Comparison of ENCODE assay signal across 9 cellular contexts in genomic region chr4:99447079-99447478, GRCh38. TPM values are rescaled to one million over a fixed set of nuclear protein-coding genes. Genes with fewer than 3 reads are reported as not detected.
DNase-seq lines count a peak whose midpoint lies in the region; ATAC-seq and FAIRE-seq lines count a peak whose summit lies in the region.
"Had no signal": no experiment of that assay in that cellular context is flagged by ENCODE, and none has a peak within 500 bp of the region (broad histone marks: within the 10 kb centered on the region; RNA-seq: fewer than 3 reads in every experiment).

No MANE protein-coding gene starts in this region.

- peak; percentile 53 for ATAC-seq in activated CD8-positive, alpha-beta memory T cell treated with anti-CD3 and anti-CD28 coated beads, Interleukin-2, amount 10 ng/mL, durations not matched to agents 7 days and 5 days
- peak; percentile 96 for ATAC-seq in HG02943 (IDR thresholded peaks at IDR 0.05; ENCODE audit: low read depth, unreplicated experiment)

- H3K4me3 Mint-ChIP-seq in activated CD8-positive, alpha-beta memory T cell treated with anti-CD3 and anti-CD28 coated beads, Interleukin-2, amount 10 ng/mL, durations not matched to agents 7 days and 5 days: no peak overlapping the region

- CTCF ChIA-PET in activated CD8-positive, alpha-beta memory T cell treated with anti-CD3 and anti-CD28 coated beads, Interleukin-2, amount 10 ng/mL, durations not matched to agents 7 days and 5 days (lab: Charles Lee): no interaction called here

- peaks cover 7% of the 10 kb centered on the region for H3K9me3 Mint-ChIP-seq in activated CD8-positive, alpha-beta memory T cell treated with anti-CD3 and anti-CD28 coated beads, Interleukin-2, amount 10 ng/mL, durations not matched to agents 7 days and 5 days (ENCODE audit: low read depth)

- H3K27me3 Mint-ChIP-seq in activated CD8-positive, alpha-beta memory T cell treated with anti-CD3 and anti-CD28 coated beads, Interleukin-2, amount 10 ng/mL, durations not matched to agents 7 days and 5 days: peaks cover 50% of the 10 kb centered on the region

- DNase-seq in activated CD8-positive, alpha-beta memory T cell treated with anti-CD3 and anti-CD28 coated beads, Interleukin-2, amount 10 ng/mL, durations not matched to agents 7 days and 5 days: peak; percentile 43
- no peak for DNase-seq in activated CD8-positive, alpha-beta memory T cell treated with anti-CD3 and anti-CD28 coated beads, Interleukin-2, amount 50 U/mL, for 48 hours
- DNase-seq in RPMI7951 (ENCODE audit: low read depth): peak; percentile 71
- no peak for DNase-seq in islet precursor cell
- no peak for DNase-seq in DMS79 treated with DMSO at 0.1 percent for 48 hours (lab: John Stamatoyannopoulos, UW)
- DNase-seq in C1 segment of cervical spinal cord (lab: John Stamatoyannopoulos, UW): no peak

- peaks cover 9% of the 10 kb centered on the region for H3K4me1 Mint-ChIP-seq in activated CD8-positive, alpha-beta memory T cell treated with anti-CD3 and anti-CD28 coated beads, Interleukin-2, amount 10 ng/mL, durations not matched to agents 7 days and 5 days

- FAIRE-seq in islet of Langerhans (lab: Jason Lieb, UNC): peak; percentile 47

- H3K27ac Mint-ChIP-seq in activated CD8-positive, alpha-beta memory T cell treated with anti-CD3 and anti-CD28 coated beads, Interleukin-2, amount 10 ng/mL, durations not matched to agents 7 days and 5 days: no peak overlapping the region

- H3K36me3 Mint-ChIP-seq in activated CD8-positive, alpha-beta memory T cell treated with anti-CD3 and anti-CD28 coated beads, Interleukin-2, amount 10 ng/mL, durations not matched to agents 7 days and 5 days: no peaks in the 10 kb centered on the region

RNA-seq across cellular contexts. Expression of gene ADH7, which starts 11.9 kb away (rescaled TPM):
- not detected for total RNA-seq in activated CD8-positive, alpha-beta memory T cell treated with anti-CD3 and anti-CD28 coated beads, Interleukin-2, amount 10 ng/mL, durations not matched to agents 7 days and 5 days
- not detected in 2 replicates for total RNA-seq in RPMI7951 (2014; rRNA removed; shearing (Covaris generic))
- total RNA-seq: Daoy had no signal

Comparison
In these comparisons a context has a peak if more than half of its experiments do, and no peak if none do; other contexts are left out.
1. DNase-seq: peak in activated CD8-positive, alpha-beta memory T cell treated with anti-CD3 and anti-CD28 coated beads, Interleukin-2, amount 10 ng/mL, durations not matched to agents 7 days and 5 days (single experiment) and RPMI7951 (single experiment); none in activated CD8-positive, alpha-beta memory T cell treated with anti-CD3 and anti-CD28 coated beads, Interleukin-2, amount 50 U/mL, for 48 hours (single experiment), islet precursor cell (single experiment), DMS79 treated with DMSO at 0.1 percent for 48 hours (single experiment) and C1 segment of cervical spinal cord (0 of 14).